In the genomic region with DNA sequence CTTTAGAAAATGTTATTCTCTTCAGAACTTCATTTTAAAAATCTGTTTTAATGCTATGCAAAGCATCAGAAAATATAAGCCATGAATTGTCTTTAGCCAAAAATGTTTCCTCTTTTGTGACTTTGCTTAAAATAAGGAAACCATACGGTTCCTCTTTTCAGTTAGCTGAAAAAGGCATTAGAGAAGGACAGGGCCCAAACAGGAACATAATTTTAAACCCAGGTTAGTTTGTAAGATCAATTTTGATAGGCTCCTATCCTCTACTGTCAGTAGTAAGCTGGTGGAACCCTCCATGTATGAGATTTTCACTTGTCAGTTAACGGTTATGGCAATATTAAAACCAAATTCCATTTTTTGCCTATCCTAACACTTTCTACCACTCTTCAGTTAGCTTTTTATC, we compare ENCODE assay signal across 10 cellular contexts. TPM values are rescaled to one million over a fixed set of nuclear protein-coding genes. Genes with fewer than 3 reads are reported as not detected.
DNase-seq lines count a peak whose midpoint lies in the region; ATAC-seq and TF ChIP-seq lines count a peak whose summit lies in the region.
"Had no signal": no experiment of that assay in that cellular context is flagged by ENCODE, and none has a peak within 500 bp of the region (broad histone marks: within the 10 kb centered on the region; RNA-seq: fewer than 3 reads in every experiment).

No MANE protein-coding gene starts in this region.

- no peak for TF ChIP-seq EP300 in gastroesophageal sphincter (IDR thresholded peaks at IDR 0.05)

- intact Hi-C loops in activated CD4-positive, alpha-beta memory T cell treated with anti-CD3 and anti-CD28 coated beads for 36 hours (cut with micrococcal nuclease) = loop anchor here (2.0 kb wide), 1 partner anchor 63 kb away; no protein-coding TSS in a partner anchor

- ATAC-seq in HG03354 (IDR thresholded peaks at IDR 0.05; ENCODE audit: poor library complexity, severe bottlenecking, unreplicated experiment) (peak; percentile 48), gastroesophageal sphincter (no peak)

- H3K4me3 ChIP-seq in mucosa of rectum (ENCODE audit: low read length in 2 of 2) (peak overlapping the region in 1 of 2 donors; percentile 69), gastroesophageal sphincter (no peak overlapping the region)

- WGBS in gastroesophageal sphincter (ENCODE audit: low coverage in 1 of 2), 2 donors = 78 to 92% methylated on average over 2 of the region's 2 CpGs

- H3K27me3 Mint-ChIP-seq in activated CD4-positive, alpha-beta memory T cell treated with anti-CD3 and anti-CD28 coated beads for 36 hours = no peaks in the 10 kb centered on the region

- POLR2A ChIA-PET in activated CD4-positive, alpha-beta memory T cell treated with anti-CD3 and anti-CD28 coated beads for 36 hours (lab: Charles Lee) = interaction anchor here (4.5 kb wide), 1 partner anchor 10 kb away, joined by 106 read pairs; a partner anchor contains a TSS

- H3K27me3 ChIP-seq in mucosa of rectum (ENCODE audit: control insufficient read depth in 2 of 2, insufficient read depth in 2 of 2, low read length in 2 of 2) (no peaks in the 10 kb centered on the region), gastroesophageal sphincter (no peaks in the 10 kb centered on the region)

- H3K4me1 ChIP-seq in mucosa of rectum (ENCODE audit: control insufficient read depth in 2 of 2, insufficient read depth in 2 of 2, low read length in 2 of 2) (peaks cover 5 to 10% of the 10 kb centered on the region in 2 donors), gastroesophageal sphincter (no peaks in the 10 kb centered on the region)

- peak; percentile 70 for DNase-seq in GF-D8 (lab: John Stamatoyannopoulos, UW)
- no peak for DNase-seq in activated CD4-positive, alpha-beta memory T cell treated with anti-CD3 and anti-CD28 coated beads for 36 hours
- DNase-seq in amniotic stem cell (lab: John Stamatoyannopoulos, UW) = no peak
- DNase-seq in NCI-H1092 treated with DMSO at 0.1 percent for 48 hours (lab: John Stamatoyannopoulos, UW) = no peak
- DNase-seq in GM03348 (ENCODE audit: low spot score) = no peak

- H3K27ac ChIP-seq in mucosa of rectum (ENCODE audit: low read depth in 2 of 2, low read length in 2 of 2) (peak overlapping the region; percentile 67), gastroesophageal sphincter (peak overlapping the region in 1 of 4 donors; percentile 8)

- H3K9ac ChIP-seq in mucosa of rectum (ENCODE audit: low read depth in 1 of 2, low read length in 2 of 2) = peak overlapping the region in 1 of 2 donors; percentile 50

- no peaks in the 10 kb centered on the region for H3K9me3 ChIP-seq in mucosa of rectum (ENCODE audit: control insufficient read depth in 2 of 2, low read length in 2 of 2)
- no peaks in the 10 kb centered on the region for H3K9me3 ChIP-seq in gastroesophageal sphincter

- TF ChIP-seq CTCF in gastroesophageal sphincter (IDR thresholded peaks at IDR 0.05) = no peak

- H3K36me3 ChIP-seq in mucosa of rectum (ENCODE audit: control insufficient read depth in 2 of 2, insufficient read depth in 2 of 2, low read length in 2 of 2) (peaks cover 7 to 8% of the 10 kb centered on the region in 2 donors), gastroesophageal sphincter (no peaks in the 10 kb centered on the region)

- no peaks in the 10 kb centered on the region for H3K9me3 Mint-ChIP-seq in activated CD4-positive, alpha-beta memory T cell treated with anti-CD3 and anti-CD28 coated beads for 36 hours

- H3K4me1 Mint-ChIP-seq in activated CD4-positive, alpha-beta memory T cell treated with anti-CD3 and anti-CD28 coated beads for 36 hours (ENCODE audit: low read depth) = peaks cover 57% of the 10 kb centered on the region

- peaks cover 26% of the 10 kb centered on the region for H3K36me3 Mint-ChIP-seq in activated CD4-positive, alpha-beta memory T cell treated with anti-CD3 and anti-CD28 coated beads for 36 hours

- H3K27ac Mint-ChIP-seq in activated CD4-positive, alpha-beta memory T cell treated with anti-CD3 and anti-CD28 coated beads for 36 hours = peak overlapping the region; percentile 92

- CTCF ChIA-PET in activated CD4-positive, alpha-beta memory T cell treated with anti-CD3 and anti-CD28 coated beads for 36 hours (lab: Charles Lee) = interaction anchor here (1.7 kb wide), 1 partner anchor 10 kb away, joined by 13 read pairs; no protein-coding TSS in a partner anchor

- H3K4me3 Mint-ChIP-seq in activated CD4-positive, alpha-beta memory T cell treated with anti-CD3 and anti-CD28 coated beads for 36 hours = peak overlapping the region; percentile 83

- TF ChIP-seq POLR2A in gastroesophageal sphincter (IDR thresholded peaks at IDR 0.05) = no peak

RNA-seq across cellular contexts. Expression of a gene that starts 4.3 kb away (rescaled TPM):
- 10 to 100 TPM; 14.1 to 15.9 TPM for total RNA-seq in activated CD4-positive, alpha-beta memory T cell treated with anti-CD3 and anti-CD28 coated beads for 36 hours
- 10 to 100 TPM in 2 of 4 donors, 1 to 10 TPM in 2; 3.1 to 12.7 (median 8.9) TPM for total RNA-seq in gastroesophageal sphincter
- total RNA-seq: lung microvascular endothelial cell had no signal

RNA-seq across cellular contexts. Expression of a gene that starts 11.9 kb away (rescaled TPM):
- 10 to 100 TPM; 24.5 to 25.5 TPM for total RNA-seq in activated CD4-positive, alpha-beta memory T cell treated with anti-CD3 and anti-CD28 coated beads for 36 hours
- 10 to 100 TPM in 1 of 4 donors, 1 to 10 TPM in 2, under 1 TPM in 1; 0.31 to 13.6 (median 5.3) TPM for total RNA-seq in gastroesophageal sphincter

RNA-seq across cellular contexts. Expression of a gene that starts 12.5 kb away (rescaled TPM):
- total RNA-seq in activated CD4-positive, alpha-beta memory T cell treated with anti-CD3 and anti-CD28 coated beads for 36 hours = under 1 TPM; 0.15 to 0.19 TPM
- not detected for total RNA-seq in gastroesophageal sphincter
- total RNA-seq: RPMI7951 had no signal
